Comparison of ENCODE assay signal across 20 cellular contexts in genomic region chr16:15482748-15483118, GRCh38. TPM values are rescaled to one million over a fixed set of nuclear protein-coding genes. Genes with fewer than 3 reads are reported as not detected.
A peak's percentile ranks its signal among the peaks of the same experiment; 100 is the strongest.
DNase-seq lines count a peak whose midpoint lies in the region; ATAC-seq, FAIRE-seq and TF ChIP-seq lines count a peak whose summit lies in the region.
"Had no signal": no experiment of that assay in that cellular context is flagged by ENCODE, and none has a peak within 500 bp of the region (broad histone marks: within the 10 kb centered on the region; RNA-seq: fewer than 3 reads in every experiment).

No MANE protein-coding gene starts in this region.

- H3K36me3 ChIP-seq in CD4-positive, CD25-positive, alpha-beta regulatory T cell (ENCODE audit: control insufficient read depth, insufficient read depth, low read length), result no peaks in the 10 kb centered on the region
- H3K36me3 ChIP-seq in HUES48 (ENCODE audit: control insufficient read depth, insufficient read depth, low read length) (no peaks in the 10 kb centered on the region), brain microvascular endothelial cell (replicated peaks) (no peaks in the 10 kb centered on the region), lower lobe of right lung (no peaks in the 10 kb centered on the region), mucosa of descending colon (ENCODE audit: low read depth) (no peaks in the 10 kb centered on the region)
- H3K36me3 ChIP-seq: ovary had no signal

- TF ChIP-seq CTCF in brain microvascular endothelial cell (IDR thresholded peaks at IDR 0.05; ENCODE audit: low read depth, low read length, missing control alignments) (no peak), progenitor cell of endocrine pancreas (IDR thresholded peaks at IDR 0.05; ENCODE audit: unreplicated experiment) (no peak), lower lobe of right lung (IDR thresholded peaks at IDR 0.05) (no peak), mucosa of descending colon (IDR thresholded peaks at IDR 0.05) (no peak)

- no peak for TF ChIP-seq POLR2A in GM12891 (IDR thresholded peaks at IDR 0.05; ENCODE audit: low read depth, low read length)

- no peak overlapping the region for H3K27ac ChIP-seq in CD4-positive, CD25-positive, alpha-beta regulatory T cell (ENCODE audit: insufficient read depth, low read length, poor library complexity, severe bottlenecking)
- H3K27ac ChIP-seq in HUES48 (ENCODE audit: low read depth, low read length) (peak overlapping the region; percentile 63), brain microvascular endothelial cell (peak overlapping the region; percentile 84), lower lobe of right lung (no peak overlapping the region)
- H3K27ac ChIP-seq: ovary, testis had no signal

- ATAC-seq in CD4-positive, CD25-positive, alpha-beta regulatory T cell (ENCODE audit: low read depth in 2 of 2), result no peak
- ATAC-seq in lower lobe of right lung (no peak), mucosa of descending colon (no peak)
- ATAC-seq: CD8-positive, alpha-beta T cell; naive thymus-derived CD4-positive, alpha-beta T cell had no signal

- H3K27me3 ChIP-seq in CD4-positive, CD25-positive, alpha-beta regulatory T cell (ENCODE audit: control insufficient read depth, insufficient read depth, low read length), result no peaks in the 10 kb centered on the region
- H3K27me3 ChIP-seq in HUES48 (ENCODE audit: control insufficient read depth, insufficient read depth, low read length) (no peaks in the 10 kb centered on the region), brain microvascular endothelial cell (replicated peaks) (no peaks in the 10 kb centered on the region), lower lobe of right lung (ENCODE audit: low read depth) (no peaks in the 10 kb centered on the region)
- H3K27me3 ChIP-seq: ovary, testis had no signal

- no peak overlapping the region for H3K9ac ChIP-seq in HUES48 (ENCODE audit: low read depth, low read length)

- in situ Hi-C loops in brain microvascular endothelial cell (cut with HindIII; ENCODE audit: low pct_ligation_motif_present, low sequenced_read_pairs), result no loop called here

- no peak overlapping the region for H3K4me3 ChIP-seq in CD4-positive, CD25-positive, alpha-beta regulatory T cell (ENCODE audit: low read depth, low read length)
- H3K4me3 ChIP-seq in HUES48 (ENCODE audit: low read depth, low read length) (no peak overlapping the region), brain microvascular endothelial cell (ENCODE audit: low read depth, low read length) (no peak overlapping the region), lower lobe of right lung (no peak overlapping the region), mucosa of descending colon (no peak overlapping the region)
- H3K4me3 ChIP-seq: ovary, testis had no signal

- H3K4me3 Mint-ChIP-seq in CD4-positive, CD25-positive, alpha-beta regulatory T cell, result no peak overlapping the region
- no peak overlapping the region for H3K4me3 Mint-ChIP-seq in progenitor cell of endocrine pancreas (ENCODE audit: low read depth)
- H3K4me3 Mint-ChIP-seq: activated CD8-positive, alpha-beta T cell treated with anti-CD3 and anti-CD28 coated beads for 36 hours; activated naive CD4-positive, alpha-beta T cell treated with anti-CD3 and anti-CD28 coated beads, Interleukin-2, amount 10 ng/mL, durations not matched to agents 7 days and 5 days; brain; CD8-positive, alpha-beta T cell had no signal

- H3K9me3 ChIP-seq in CD4-positive, CD25-positive, alpha-beta regulatory T cell (ENCODE audit: control insufficient read depth in 2 of 2, low read length in 2 of 2), result no peaks in the 10 kb centered on the region
- H3K9me3 ChIP-seq in HUES48 (ENCODE audit: control insufficient read depth, insufficient read depth, low read length), result no peaks in the 10 kb centered on the region
- no peaks in the 10 kb centered on the region for H3K9me3 ChIP-seq in lower lobe of right lung
- H3K9me3 ChIP-seq in mucosa of descending colon, result no peaks in the 10 kb centered on the region
- H3K9me3 ChIP-seq: ovary, testis had no signal

- intact Hi-C loops in lower lobe of right lung (cut with DNase I), result no loop called here
- intact Hi-C loops in mucosa of descending colon (cut with DNase I, micrococcal nuclease), result no loop called here

- peaks cover under 1% of the 10 kb centered on the region for H3K27me3 Mint-ChIP-seq in CD4-positive, CD25-positive, alpha-beta regulatory T cell
- H3K27me3 Mint-ChIP-seq in progenitor cell of endocrine pancreas, result no peaks in the 10 kb centered on the region
- H3K27me3 Mint-ChIP-seq: activated CD8-positive, alpha-beta T cell treated with anti-CD3 and anti-CD28 coated beads for 36 hours; activated naive CD4-positive, alpha-beta T cell treated with anti-CD3 and anti-CD28 coated beads, Interleukin-2, amount 10 ng/mL, durations not matched to agents 7 days and 5 days; brain; naive thymus-derived CD4-positive, alpha-beta T cell had no signal

- H3K4me1 Mint-ChIP-seq in CD4-positive, CD25-positive, alpha-beta regulatory T cell, result peaks cover 0 to 8% (median 5%) of the 10 kb centered on the region in 4 donors
- H3K4me1 Mint-ChIP-seq in progenitor cell of endocrine pancreas (ENCODE audit: low read depth), result peaks cover 1% of the 10 kb centered on the region

- FAIRE-seq in GM12891 (lab: Jason Lieb, UNC), result no peak

- no peak for DNase-seq in CD4-positive, CD25-positive, alpha-beta regulatory T cell
- DNase-seq in brain microvascular endothelial cell (no peak), progenitor cell of endocrine pancreas (ENCODE audit: low spot score, unreplicated experiment) (no peak), GM12891 (ENCODE audit: insufficient read length, low spot score) (no peak), lower lobe of right lung (no peak), mucosa of descending colon (no peak)
- DNase-seq: CD8-positive, alpha-beta T cell; DMS153; GDM1; Karpas-422; NCI-H1694 treated with DMSO at 0.1 percent for 48 hours; NCI-H526 treated with DMSO at 0.1 percent for 48 hours; T-helper 9 cell; testis had no signal

- peaks cover 0 to 1% (median 0%) of the 10 kb centered on the region in 7 donors for H3K9me3 Mint-ChIP-seq in CD4-positive, CD25-positive, alpha-beta regulatory T cell
- no peaks in the 10 kb centered on the region for H3K9me3 Mint-ChIP-seq in progenitor cell of endocrine pancreas (ENCODE audit: low read depth)
- H3K9me3 Mint-ChIP-seq: activated naive CD4-positive, alpha-beta T cell treated with anti-CD3 and anti-CD28 coated beads, Interleukin-2, amount 10 ng/mL, durations not matched to agents 7 days and 5 days; brain; CD8-positive, alpha-beta T cell had no signal

- H3K4me1 ChIP-seq in CD4-positive, CD25-positive, alpha-beta regulatory T cell (ENCODE audit: control insufficient read depth, insufficient read depth, low read length, poor library complexity, severe bottlenecking), result no peaks in the 10 kb centered on the region
- H3K4me1 ChIP-seq in HUES48 (ENCODE audit: control insufficient read depth, insufficient read depth, low read length) (peaks cover 9% of the 10 kb centered on the region), lower lobe of right lung (no peaks in the 10 kb centered on the region), mucosa of descending colon (ENCODE audit: low read depth) (peaks cover 2% of the 10 kb centered on the region)
- H3K4me1 ChIP-seq: testis had no signal

- no peaks in the 10 kb centered on the region for H3K36me3 Mint-ChIP-seq in CD4-positive, CD25-positive, alpha-beta regulatory T cell
- H3K36me3 Mint-ChIP-seq in progenitor cell of endocrine pancreas (ENCODE audit: insufficient read depth), result no peaks in the 10 kb centered on the region
- H3K36me3 Mint-ChIP-seq: activated naive CD4-positive, alpha-beta T cell treated with anti-CD3 and anti-CD28 coated beads, Interleukin-2, amount 10 ng/mL, durations not matched to agents 7 days and 5 days; CD8-positive, alpha-beta T cell had no signal

- H3K27ac Mint-ChIP-seq in CD4-positive, CD25-positive, alpha-beta regulatory T cell, result peak overlapping the region; percentile 13 to 76 (median 58)
- peak overlapping the region; percentile 1 for H3K27ac Mint-ChIP-seq in progenitor cell of endocrine pancreas
- H3K27ac Mint-ChIP-seq: activated naive CD4-positive, alpha-beta T cell treated with anti-CD3 and anti-CD28 coated beads, Interleukin-2, amount 10 ng/mL, durations not matched to agents 7 days and 5 days; CD8-positive, alpha-beta T cell had no signal

TF ChIP-seq in GM12891, 5 proteins besides CTCF, POLR2A, EP300 and RAD21:
- no peak for TF ChIP-seq POU2F2 (IDR thresholded peaks at IDR 0.05; ENCODE audit: low read depth, low read length)

RNA-seq across cellular contexts. Expression of gene BMERB1, which starts 48.3 kb away (rescaled TPM):
- total RNA-seq in CD4-positive, CD25-positive, alpha-beta regulatory T cell, result 3.4 TPM
- 1 to 10 TPM; 2.2 to 4.2 (median 3.3) TPM for polyA plus RNA-seq in CD4-positive, CD25-positive, alpha-beta regulatory T cell
- 13.5 and 16.1 TPM in 2 replicates for total RNA-seq in progenitor cell of endocrine pancreas
- 1.2 TPM for polyA plus RNA-seq in GM12891 (2012; ENCODE audit: low read depth, missing spikeins)
- total RNA-seq in lower lobe of right lung, result 16.1 TPM
- 10 to 100 TPM in 1 of 3 donors, 1 to 10 TPM in 2; 5.4 to 54.3 (median 9.1) TPM for total RNA-seq in mucosa of descending colon

Comparison
In these comparisons a context has a peak if more than half of its experiments do, and no peak if none do; other contexts are left out.
1. H3K27ac ChIP-seq: peak in HUES48 (single experiment) and brain microvascular endothelial cell (single experiment); none in CD4-positive, CD25-positive, alpha-beta regulatory T cell (single experiment) and lower lobe of right lung (single experiment).